ENCODE assay signal across 1 cellular context in the genomic region with DNA sequence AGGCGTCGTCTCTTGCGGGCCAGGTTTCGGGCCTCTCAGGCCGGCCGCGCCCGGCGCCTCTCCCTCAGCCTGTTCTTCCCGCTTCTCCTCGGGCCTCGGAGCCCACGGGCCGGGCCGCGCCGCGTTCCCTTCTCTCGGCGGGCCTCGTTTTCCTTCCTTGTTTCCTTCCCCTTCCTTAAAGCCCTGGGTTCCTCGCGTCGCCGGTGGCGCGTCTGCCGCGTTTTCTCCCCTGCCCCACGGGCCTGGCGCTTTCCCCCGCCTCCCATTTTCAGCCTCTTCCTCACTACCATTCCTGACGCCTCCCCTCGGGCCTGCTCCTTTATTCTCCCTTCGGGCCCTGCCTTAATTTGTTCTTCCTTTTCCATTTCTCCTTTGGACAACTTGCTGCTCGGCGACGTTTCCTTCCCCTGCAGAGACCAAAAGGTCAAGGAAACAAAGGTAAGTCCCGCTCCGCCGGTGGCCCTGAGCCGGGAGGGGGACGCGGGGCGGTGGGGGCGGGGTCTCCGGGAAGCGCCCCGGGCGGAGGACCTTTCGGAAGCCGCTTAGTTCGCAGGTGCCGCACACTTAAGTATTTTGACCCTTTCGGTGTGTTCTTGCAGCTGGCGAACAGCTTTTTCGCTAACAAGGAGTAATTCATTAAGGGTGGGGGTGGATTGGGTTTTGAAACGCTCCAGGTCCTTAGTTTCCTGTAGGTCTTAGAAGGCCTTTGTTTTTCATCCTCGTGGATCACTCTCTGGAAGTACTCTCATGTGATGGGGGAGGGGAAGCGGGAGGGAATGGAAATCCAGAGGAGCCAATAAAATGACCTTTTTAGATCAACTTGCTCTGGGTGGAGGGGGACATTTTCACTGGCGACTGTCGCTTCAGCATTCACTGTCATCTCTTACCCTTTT.
TF ChIP-seq lines count a peak whose summit lies in the region.

No MANE protein-coding gene starts in this region.

TF ChIP-seq in GM12878, 131 proteins besides CTCF, POLR2A, EP300 and RAD21:
- TF ChIP-seq, protein P1, sequence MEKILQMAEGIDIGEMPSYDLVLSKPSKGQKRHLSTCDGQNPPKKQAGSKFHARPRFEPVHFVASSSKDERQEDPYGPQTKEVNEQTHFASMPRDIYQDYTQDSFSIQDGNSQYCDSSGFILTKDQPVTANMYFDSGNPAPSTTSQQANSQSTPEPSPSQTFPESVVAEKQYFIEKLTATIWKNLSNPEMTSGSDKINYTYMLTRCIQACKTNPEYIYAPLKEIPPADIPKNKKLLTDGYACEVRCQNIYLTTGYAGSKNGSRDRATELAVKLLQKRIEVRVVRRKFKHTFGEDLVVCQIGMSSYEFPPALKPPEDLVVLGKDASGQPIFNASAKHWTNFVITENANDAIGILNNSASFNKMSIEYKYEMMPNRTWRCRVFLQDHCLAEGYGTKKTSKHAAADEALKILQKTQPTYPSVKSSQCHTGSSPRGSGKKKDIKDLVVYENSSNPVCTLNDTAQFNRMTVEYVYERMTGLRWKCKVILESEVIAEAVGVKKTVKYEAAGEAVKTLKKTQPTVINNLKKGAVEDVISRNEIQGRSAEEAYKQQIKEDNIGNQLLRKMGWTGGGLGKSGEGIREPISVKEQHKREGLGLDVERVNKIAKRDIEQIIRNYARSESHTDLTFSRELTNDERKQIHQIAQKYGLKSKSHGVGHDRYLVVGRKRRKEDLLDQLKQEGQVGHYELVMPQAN (conservative IDR thresholded peaks at IDR 0.05), result 0 out of 2 replicates have a peak, but pooled peaks have one; percentile 5
- TF ChIP-seq IRF4 (IDR thresholded peaks at IDR 0.05; ENCODE audit: low read depth, low read length), result 0 out of 2 replicates have a peak, but pooled peaks have one; percentile 15
- 0 out of 4 replicates have a peak, but pooled peaks of 1 of the 2 experiments have one; percentile 2 for TF ChIP-seq IKZF2 (IDR thresholded peaks at IDR 0.05)
- TF ChIP-seq NFXL1 (IDR thresholded peaks at IDR 0.05; ENCODE audit: borderline replicate concordance), result no peak
